In the genomic region with DNA sequence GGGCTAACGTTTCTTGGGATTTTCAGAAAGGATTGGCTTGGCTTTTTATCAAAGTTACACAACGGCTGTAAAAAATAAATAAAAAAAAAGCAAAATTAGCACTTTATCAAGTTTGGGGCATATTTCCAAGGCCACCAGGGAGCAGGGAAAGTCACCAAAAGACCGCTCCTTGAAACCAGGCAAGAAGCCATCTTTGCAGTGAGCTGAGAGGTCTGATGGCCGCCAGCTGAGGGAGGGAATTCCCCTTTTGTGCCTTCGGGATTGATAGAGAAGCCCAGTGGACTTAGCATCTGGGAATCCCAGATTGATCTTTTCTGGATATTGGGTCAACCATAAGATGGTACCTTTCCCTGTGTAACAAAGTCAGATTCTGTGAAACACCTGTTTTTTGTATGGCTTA, we compare ENCODE assay signal across 12 cellular contexts.
"Had no signal": no experiment of that assay in that cellular context is flagged by ENCODE, and none has a peak within 500 bp of the region (broad histone marks: within the 10 kb centered on the region; RNA-seq: fewer than 3 reads in every experiment).

No MANE protein-coding gene starts in this region.

- H3K36me3 ChIP-seq: heart left ventricle, right lobe of liver, tibial nerve had no signal

- ATAC-seq: heart left ventricle; left lobe of liver; stimulated activated naive CD8-positive, alpha-beta T cell treated with anti-CD3 and anti-CD28 coated beads, Interleukin-15, amount 100 ng/mL, for 72 hours had no signal

- H3K4me3 ChIP-seq: heart left ventricle, right lobe of liver, tibial nerve had no signal

- H3K27me3 ChIP-seq: heart left ventricle, right lobe of liver, tibial nerve had no signal

- DNase-seq: activated CD4-positive, alpha-beta T cell treated with anti-CD3 and anti-CD28 coated beads, Interleukin-2, amount 50 U/mL, for 1 hour; activated effector memory CD4-positive, alpha-beta T cell treated with Interleukin-2 at 50 U/mL for 16 hours; activated T-cell treated with anti-CD3 and anti-CD28 coated beads, Interleukin-2, amount 50 U/mL, for 1 hour; amygdala; foreskin melanocyte; naive B cell; right lobe of liver; stimulated activated CD4-positive, alpha-beta T cell treated with anti-CD3 and anti-CD28 coated beads, Interleukin-2, amount 100 ng/mL, for 48 hours; stimulated activated naive CD8-positive, alpha-beta T cell treated with anti-CD3 and anti-CD28 coated beads, Interleukin-15, amount 100 ng/mL, for 72 hours had no signal

- H3K9me3 ChIP-seq: heart left ventricle, right lobe of liver, tibial nerve had no signal

- H3K27ac ChIP-seq: heart left ventricle had no signal
